ENCODE assay signal across 16 cellular contexts in genomic region chr1:9031077-9031476, GRCh38. TPM values are rescaled to one million over a fixed set of nuclear protein-coding genes. Genes with fewer than 3 reads are reported as not detected.
"Had no signal": no experiment of that assay in that cellular context is flagged by ENCODE, and none has a peak within 500 bp of the region (broad histone marks: within the 10 kb centered on the region; RNA-seq: fewer than 3 reads in every experiment).

No MANE protein-coding gene starts in this region.

RNA-seq across cellular contexts. Expression of gene SLC2A7, which starts 4.9 kb away (rescaled TPM):
- total RNA-seq: natural killer cell, occipital lobe, osteoblast, ovary, prostate gland, pulmonary artery endothelial cell, right atrium auricular region, sciatic nerve, smooth muscle cell, spleen, suprapubic skin, transverse colon, upper lobe of right lung, urinary bladder, uterus had no signal
- polyA plus RNA-seq: neural cell, ovary, smooth muscle cell, spleen, urinary bladder had no signal

RNA-seq across cellular contexts. Expression of gene SLC2A5, which starts 38.4 kb away (rescaled TPM):
- total RNA-seq: natural killer cell, pulmonary artery endothelial cell had no signal
- polyA plus RNA-seq: neural cell, smooth muscle cell had no signal
